16 cellular contexts compared by ENCODE assay signal in genomic region chr12:6932766-6933165, GRCh38. TPM values are rescaled to one million over a fixed set of nuclear protein-coding genes. Genes with fewer than 3 reads are reported as not detected.
DNase-seq lines count a peak whose midpoint lies in the region; ATAC-seq and TF ChIP-seq lines count a peak whose summit lies in the region.
"Had no signal": no experiment of that assay in that cellular context is flagged by ENCODE, and none has a peak within 500 bp of the region (broad histone marks: within the 10 kb centered on the region; RNA-seq: fewer than 3 reads in every experiment).

No MANE protein-coding gene starts in this region.

- H3K27ac Mint-ChIP-seq in CD4-positive, alpha-beta memory T cell = peak overlapping the region; percentile 47 to 99 (median 90)
- H3K27ac Mint-ChIP-seq in activated naive CD4-positive, alpha-beta T cell treated with anti-CD3 and anti-CD28 coated beads, Interleukin-2, amount 50 U/mL, for 72 hours = peak overlapping the region; percentile 25 to 73
- peak overlapping the region; percentile 30 to 91 (median 86) for H3K27ac Mint-ChIP-seq in naive thymus-derived CD8-positive, alpha-beta T cell
- no peak overlapping the region for H3K27ac Mint-ChIP-seq in Calu3 (ENCODE audit: unreplicated experiment)
- H3K27ac Mint-ChIP-seq: dendritic cell treated with granulocyte-macrophage colony-stimulating factor and Interleukin-4, amounts not matched to agents 40 ng/mL and 50 ng/mL, for 4 days; stimulated activated naive CD8-positive, alpha-beta T cell treated with anti-CD3 and anti-CD28 coated beads, Interleukin-15, amount 100 ng/mL, for 72 hours had no signal

- H3K9me3 ChIP-seq in CD4-positive, alpha-beta memory T cell (ENCODE audit: control insufficient read depth in 1 of 2, low read length in 2 of 2) = no peaks in the 10 kb centered on the region
- H3K9me3 ChIP-seq in BE2C = no peaks in the 10 kb centered on the region
- H3K9me3 ChIP-seq: mucosa of descending colon had no signal

- H3K9me3 Mint-ChIP-seq in CD4-positive, alpha-beta memory T cell = peaks cover 0 to 2% (median 0%) of the 10 kb centered on the region in 8 donors
- H3K9me3 Mint-ChIP-seq in activated naive CD4-positive, alpha-beta T cell treated with anti-CD3 and anti-CD28 coated beads, Interleukin-2, amount 50 U/mL, for 72 hours = no peaks in the 10 kb centered on the region
- H3K9me3 Mint-ChIP-seq in naive thymus-derived CD8-positive, alpha-beta T cell = no peaks in the 10 kb centered on the region
- no peaks in the 10 kb centered on the region for H3K9me3 Mint-ChIP-seq in Calu3 (ENCODE audit: low read depth, unreplicated experiment)
- H3K9me3 Mint-ChIP-seq: dendritic cell treated with granulocyte-macrophage colony-stimulating factor and Interleukin-4, amounts not matched to agents 40 ng/mL and 50 ng/mL, for 4 days; stimulated activated naive CD8-positive, alpha-beta T cell treated with anti-CD3 and anti-CD28 coated beads, Interleukin-15, amount 100 ng/mL, for 72 hours had no signal

- H3K4me1 ChIP-seq in CD4-positive, alpha-beta memory T cell (ENCODE audit: insufficient read depth, low read length) = peaks cover 45% of the 10 kb centered on the region
- peaks cover 9% of the 10 kb centered on the region for H3K4me1 ChIP-seq in BE2C

- H3K36me3 ChIP-seq in CD4-positive, alpha-beta memory T cell (ENCODE audit: insufficient read depth, low read length) = peaks cover 6% of the 10 kb centered on the region
- H3K36me3 ChIP-seq in BE2C = peaks cover 32% of the 10 kb centered on the region

- peak in 1 of 5 donors; percentile 24 for DNase-seq in CD4-positive, alpha-beta memory T cell
- no peak for DNase-seq in activated naive CD4-positive, alpha-beta T cell treated with anti-CD3 and anti-CD28 coated beads, Interleukin-2, amount 50 U/mL, for 72 hours (ENCODE audit: low spot score in 2 of 2)
- DNase-seq in naive thymus-derived CD8-positive, alpha-beta T cell = peak in 1 of 10 donors; percentile 47
- no peak for DNase-seq in BE2C
- no peak for DNase-seq in T1000 (lab: John Stamatoyannopoulos, UW)
- no peak for DNase-seq in G401 (ENCODE audit: low spot score)
- no peak for DNase-seq in Calu3
- DNase-seq: MV-4-11; NCI-H2171; stimulated activated CD4-positive, alpha-beta T cell treated with anti-CD3 and anti-CD28 coated beads, Interleukin-4, amount 100 ng/mL, for 24 hours; stimulated activated naive CD8-positive, alpha-beta T cell treated with anti-CD3 and anti-CD28 coated beads, Interleukin-15, amount 100 ng/mL, for 72 hours had no signal

- ATAC-seq in activated naive CD4-positive, alpha-beta T cell treated with anti-CD3 and anti-CD28 coated beads, Interleukin-2, amount 50 U/mL, for 72 hours = no peak
- no peak for ATAC-seq in naive thymus-derived CD8-positive, alpha-beta T cell
- ATAC-seq: mucosa of descending colon; stimulated activated naive CD8-positive, alpha-beta T cell treated with anti-CD3 and anti-CD28 coated beads, Interleukin-15, amount 100 ng/mL, for 72 hours had no signal

- H3K27me3 Mint-ChIP-seq in CD4-positive, alpha-beta memory T cell = no peaks in the 10 kb centered on the region
- no peaks in the 10 kb centered on the region for H3K27me3 Mint-ChIP-seq in naive thymus-derived CD8-positive, alpha-beta T cell
- H3K27me3 Mint-ChIP-seq in Calu3 (ENCODE audit: unreplicated experiment) = no peaks in the 10 kb centered on the region
- H3K27me3 Mint-ChIP-seq: stimulated activated naive CD8-positive, alpha-beta T cell treated with anti-CD3 and anti-CD28 coated beads, Interleukin-15, amount 100 ng/mL, for 72 hours had no signal

- H3K27ac ChIP-seq in 22Rv1 = peak overlapping the region; percentile 100
- peak overlapping the region; percentile 21 for H3K27ac ChIP-seq in CD4-positive, alpha-beta memory T cell (ENCODE audit: low read depth, low read length)

- CTCF ChIA-PET in CD4-positive, alpha-beta memory T cell (lab: Charles Lee; ENCODE audit: partially characterized antibody) = interaction anchor here (0.8 to 2.1 kb wide), 5 partner anchors 9 to 180 kb away, joined by 3 to 9 read pairs (median 4); partner anchors contain the start of gene SPSB2
- CTCF ChIA-PET in Calu3 (lab: Charles Lee) = no interaction called here

- TF ChIP-seq CTCF in 22Rv1 (IDR thresholded peaks at IDR 0.05) (no peak), BE2C (IDR thresholded peaks at IDR 0.05; ENCODE audit: low read depth, low read length) (no peak), Calu3 (IDR thresholded peaks at IDR 0.05; ENCODE audit: unreplicated experiment) (no peak)

- no TSS peak for BruUV-seq in Calu3 (replicated peaks; lab: Mats Ljungman, UMichigan)

- in situ Hi-C loops in G401 (cut with HindIII; ENCODE audit: low sequenced_read_pairs) = no loop called here

- POLR2A ChIA-PET in CD4-positive, alpha-beta memory T cell (lab: Charles Lee; ENCODE audit: partially characterized antibody) = interaction anchor here (1.2 to 17.5 kb wide), 2 partner anchors 14 to 29 kb away, joined by 7 to 280 read pairs; partner anchors contain the start of genes C12orf57, PTPN6 and RNU7-1
- POLR2A ChIA-PET in naive thymus-derived CD8-positive, alpha-beta T cell (lab: Charles Lee) = interaction anchor here (0.7 to 1.4 kb wide), 5 partner anchors 11 to 168 kb away, joined by 3 to 4 read pairs (median 3); partner anchors contain the start of genes C12orf57 and RNU7-1

- peaks cover 36 to 71% (median 41%) of the 10 kb centered on the region in 4 donors for H3K4me1 Mint-ChIP-seq in CD4-positive, alpha-beta memory T cell
- peaks cover 44 to 65% (median 63%) of the 10 kb centered on the region in 4 donors for H3K4me1 Mint-ChIP-seq in naive thymus-derived CD8-positive, alpha-beta T cell
- peaks cover 53% of the 10 kb centered on the region for H3K4me1 Mint-ChIP-seq in Calu3 (ENCODE audit: low read depth, unreplicated experiment)

- H3K4me3 Mint-ChIP-seq in CD4-positive, alpha-beta memory T cell = no peak overlapping the region
- H3K4me3 Mint-ChIP-seq in naive thymus-derived CD8-positive, alpha-beta T cell = peak overlapping the region in 4 of 10 donors; percentile 31 to 50 (median 46)
- H3K4me3 Mint-ChIP-seq in Calu3 (ENCODE audit: low read depth, unreplicated experiment) = no peak overlapping the region
- H3K4me3 Mint-ChIP-seq: dendritic cell treated with granulocyte-macrophage colony-stimulating factor and Interleukin-4, amounts not matched to agents 40 ng/mL and 50 ng/mL, for 4 days had no signal

- peaks cover 6 to 34% of the 10 kb centered on the region in 2 donors for H3K36me3 Mint-ChIP-seq in CD4-positive, alpha-beta memory T cell
- H3K36me3 Mint-ChIP-seq in activated naive CD4-positive, alpha-beta T cell treated with anti-CD3 and anti-CD28 coated beads, Interleukin-2, amount 50 U/mL, for 72 hours = peaks cover 17 to 29% of the 10 kb centered on the region in 2 donors
- H3K36me3 Mint-ChIP-seq in naive thymus-derived CD8-positive, alpha-beta T cell = peaks cover 0 to 29% (median 0%) of the 10 kb centered on the region in 3 donors
- H3K36me3 Mint-ChIP-seq in Calu3 (ENCODE audit: insufficient read depth, unreplicated experiment) = peaks cover 65% of the 10 kb centered on the region

- no peak overlapping the region for H3K4me3 ChIP-seq in CD4-positive, alpha-beta memory T cell (ENCODE audit: low read length in 2 of 2)
- no peak overlapping the region for H3K4me3 ChIP-seq in BE2C (ENCODE audit: low read depth, low read length)
- H3K4me3 ChIP-seq: mucosa of descending colon had no signal

- intact Hi-C loops in CD4-positive, alpha-beta memory T cell (cut with micrococcal nuclease) = no loop called here
- intact Hi-C loops in Calu3 (cut with micrococcal nuclease; ENCODE audit: unreplicated experiment) = no loop called here

- H3K27me3 ChIP-seq in CD4-positive, alpha-beta memory T cell (ENCODE audit: insufficient read depth, low read length) = no peaks in the 10 kb centered on the region
- no peaks in the 10 kb centered on the region for H3K27me3 ChIP-seq in BE2C

RNA-seq across cellular contexts. Expression of gene ATN1, which starts 5.0 kb away (rescaled TPM):
- total RNA-seq in CD4-positive, alpha-beta memory T cell = 10 to 100 TPM; 32.2 to 33.0 TPM
- 1 to 10 TPM in 1 of 2 donors, under 1 TPM in 1; 0.16 to 1.1 TPM for polyA plus RNA-seq in CD4-positive, alpha-beta memory T cell
- total RNA-seq in activated naive CD4-positive, alpha-beta T cell treated with anti-CD3 and anti-CD28 coated beads, Interleukin-2, amount 50 U/mL, for 72 hours = 10 to 100 TPM; 29.9 to 73.5 TPM
- 10 to 100 TPM; 25.7 to 30.3 TPM for total RNA-seq in naive thymus-derived CD8-positive, alpha-beta T cell
- 1 to 10 TPM in 2 of 3 donors, under 1 TPM in 1; 0.35 to 1.4 (median 1.1) TPM for polyA plus RNA-seq in naive thymus-derived CD8-positive, alpha-beta T cell
- polyA plus RNA-seq in BE2C (2012; ENCODE audit: insufficient read depth, insufficient read length, low read depth) = 276 TPM
- total RNA-seq in G401 (2014; rRNA removed; shearing (Covaris generic)) = 2.2 and 6.2 TPM in 2 replicates
- 59.9 and 62.0 TPM in 2 replicates for total RNA-seq in Calu3 (2022)

RNA-seq across cellular contexts. Expression of gene RNU7-1, which starts 10.8 kb away (rescaled TPM):
- not detected for total RNA-seq in CD4-positive, alpha-beta memory T cell
- polyA plus RNA-seq in CD4-positive, alpha-beta memory T cell = not detected
- not detected for total RNA-seq in activated naive CD4-positive, alpha-beta T cell treated with anti-CD3 and anti-CD28 coated beads, Interleukin-2, amount 50 U/mL, for 72 hours
- not detected for total RNA-seq in naive thymus-derived CD8-positive, alpha-beta T cell
- not detected for polyA plus RNA-seq in naive thymus-derived CD8-positive, alpha-beta T cell
- polyA plus RNA-seq in BE2C (2012; ENCODE audit: insufficient read depth, insufficient read length, low read depth) = not detected
- not detected in 2 replicates for total RNA-seq in G401 (2014; rRNA removed; shearing (Covaris generic))
- not detected in 2 replicates for total RNA-seq in Calu3 (2022)
- total RNA-seq: HT-29, mucosa of descending colon, renal cortical epithelial cell had no signal

RNA-seq across cellular contexts. Expression of gene C12orf57, which starts 11.1 kb away (rescaled TPM):
- total RNA-seq in CD4-positive, alpha-beta memory T cell = 100 to 1,000 TPM; 423 to 425 TPM
- polyA plus RNA-seq in CD4-positive, alpha-beta memory T cell = 100 to 1,000 TPM; 155 to 244 TPM
- total RNA-seq in activated naive CD4-positive, alpha-beta T cell treated with anti-CD3 and anti-CD28 coated beads, Interleukin-2, amount 50 U/mL, for 72 hours = 100 to 1,000 TPM; 229 to 609 TPM
- 100 to 1,000 TPM; 518 to 519 TPM for total RNA-seq in naive thymus-derived CD8-positive, alpha-beta T cell
- 100 to 1,000 TPM; 329 to 399 (median 366) TPM for polyA plus RNA-seq in naive thymus-derived CD8-positive, alpha-beta T cell
- polyA plus RNA-seq in BE2C (2012; ENCODE audit: insufficient read depth, insufficient read length, low read depth) = 616 TPM
- total RNA-seq in G401 (2014; rRNA removed; shearing (Covaris generic)) = 88.1 and 132 TPM in 2 replicates
- 96.7 and 103 TPM in 2 replicates for total RNA-seq in Calu3 (2022)

RNA-seq across cellular contexts. Expression of gene ENO2, which starts 18.4 kb away (rescaled TPM):
- total RNA-seq in CD4-positive, alpha-beta memory T cell = 100 to 1,000 TPM; 187 to 190 TPM
- 10 to 100 TPM; 28.4 to 35.8 TPM for polyA plus RNA-seq in CD4-positive, alpha-beta memory T cell
- total RNA-seq in activated naive CD4-positive, alpha-beta T cell treated with anti-CD3 and anti-CD28 coated beads, Interleukin-2, amount 50 U/mL, for 72 hours = 100 to 1,000 TPM; 264 to 314 TPM
- 100 to 1,000 TPM; 141 to 144 TPM for total RNA-seq in naive thymus-derived CD8-positive, alpha-beta T cell
- 10 to 100 TPM; 19.4 to 29.2 (median 19.7) TPM for polyA plus RNA-seq in naive thymus-derived CD8-positive, alpha-beta T cell
- polyA plus RNA-seq in BE2C (2012; ENCODE audit: insufficient read depth, insufficient read length, low read depth) = 443 TPM
- 3.3 and 13.2 TPM in 2 replicates for total RNA-seq in G401 (2014; rRNA removed; shearing (Covaris generic))
- total RNA-seq in Calu3 (2022) = 14.5 and 16.1 TPM in 2 replicates

RNA-seq across cellular contexts. Expression of gene PTPN6, which starts 18.4 kb away (rescaled TPM):
- total RNA-seq in CD4-positive, alpha-beta memory T cell = 100 to 1,000 TPM; 189 to 199 TPM
- polyA plus RNA-seq in CD4-positive, alpha-beta memory T cell = 100 to 1,000 TPM; 126 to 325 TPM
- total RNA-seq in activated naive CD4-positive, alpha-beta T cell treated with anti-CD3 and anti-CD28 coated beads, Interleukin-2, amount 50 U/mL, for 72 hours = 100 to 1,000 TPM; 320 to 609 TPM
- total RNA-seq in naive thymus-derived CD8-positive, alpha-beta T cell = 100 to 1,000 TPM; 235 to 247 TPM
- 100 to 1,000 TPM; 182 to 425 (median 260) TPM for polyA plus RNA-seq in naive thymus-derived CD8-positive, alpha-beta T cell
- not detected for polyA plus RNA-seq in BE2C (2012; ENCODE audit: insufficient read depth, insufficient read length, low read depth)
- 12.1 and 16.6 TPM in 2 replicates for total RNA-seq in G401 (2014; rRNA removed; shearing (Covaris generic))
- 42.4 and 46.3 TPM in 2 replicates for total RNA-seq in Calu3 (2022)
